In genomic region chr11:107741044-107741823, GRCh38 we compare ENCODE assay signal across 8 cellular contexts. TPM values are rescaled to one million over a fixed set of nuclear protein-coding genes. Genes with fewer than 3 reads are reported as not detected.
DNase-seq lines count a peak whose midpoint lies in the region; ATAC-seq and TF ChIP-seq lines count a peak whose summit lies in the region.

No MANE protein-coding gene starts in this region.

- no peaks in the 10 kb centered on the region for H3K9me3 Mint-ChIP-seq in stimulated activated memory B cell treated with anti-CD40 and anti-IgM and Interleukin-4, amounts not matched to agents 10 μg/mL and 1 μg/mL and 100 μg/mL, for 72 hours

- H3K27me3 Mint-ChIP-seq in stimulated activated memory B cell treated with anti-CD40 and anti-IgM and Interleukin-4, amounts not matched to agents 10 μg/mL and 1 μg/mL and 100 μg/mL, for 72 hours, result peaks cover 63% of the 10 kb centered on the region

- H3K27ac Mint-ChIP-seq in stimulated activated memory B cell treated with anti-CD40 and anti-IgM and Interleukin-4, amounts not matched to agents 10 μg/mL and 1 μg/mL and 100 μg/mL, for 72 hours, result no peak overlapping the region

- H3K4me3 Mint-ChIP-seq in stimulated activated memory B cell treated with anti-CD40 and anti-IgM and Interleukin-4, amounts not matched to agents 10 μg/mL and 1 μg/mL and 100 μg/mL, for 72 hours, result no peak overlapping the region

- H3K36me3 ChIP-seq in Peyer's patch (no peaks in the 10 kb centered on the region), MG63 (no peaks in the 10 kb centered on the region)

- TF ChIP-seq CTCF in Peyer's patch (IDR thresholded peaks at IDR 0.05), result peak in 4 of 6 experiments; percentile 41 to 80 (median 74)
- peak; percentile 86 for TF ChIP-seq CTCF in fibroblast of pulmonary artery (IDR thresholded peaks at IDR 0.05; ENCODE audit: low read length, missing control alignments)

- no peaks in the 10 kb centered on the region for H3K4me1 ChIP-seq in Peyer's patch

- DNase-seq in EL (peak; percentile 21), Peyer's patch (peak in 1 of 3 donors; percentile 50), fibroblast of pulmonary artery (ENCODE audit: low read depth) (peak; percentile 57), MG63 (no peak)
- no peak for DNase-seq in effector CD4-positive, alpha-beta T cell

- no peaks in the 10 kb centered on the region for H3K36me3 Mint-ChIP-seq in stimulated activated memory B cell treated with anti-CD40 and anti-IgM and Interleukin-4, amounts not matched to agents 10 μg/mL and 1 μg/mL and 100 μg/mL, for 72 hours

- ATAC-seq in GM18873 (IDR thresholded peaks at IDR 0.05; ENCODE audit: low FRiP score, unreplicated experiment) (peak; percentile 79), HG03060 (IDR thresholded peaks at IDR 0.05; ENCODE audit: low read depth, unreplicated experiment) (peak; percentile 89)
- peak; percentile 73 for ATAC-seq in stimulated activated memory B cell treated with anti-CD40 and anti-IgM and Interleukin-4, amounts not matched to agents 10 μg/mL and 1 μg/mL and 100 μg/mL, for 72 hours

- H3K27ac ChIP-seq in Peyer's patch, result no peak overlapping the region

- H3K4me3 ChIP-seq in Peyer's patch (no peak overlapping the region), fibroblast of pulmonary artery (replicated peaks; ENCODE audit: low read depth, low read length) (no peak overlapping the region), MG63 (no peak overlapping the region)

- TF ChIP-seq POLR2A in Peyer's patch (IDR thresholded peaks at IDR 0.05), result no peak

- H3K27me3 ChIP-seq in Peyer's patch (no peaks in the 10 kb centered on the region), MG63 (peaks cover under 1% of the 10 kb centered on the region)

- no peaks in the 10 kb centered on the region for H3K4me1 Mint-ChIP-seq in stimulated activated memory B cell treated with anti-CD40 and anti-IgM and Interleukin-4, amounts not matched to agents 10 μg/mL and 1 μg/mL and 100 μg/mL, for 72 hours

- no peaks in the 10 kb centered on the region for H3K9me3 ChIP-seq in Peyer's patch
- H3K9me3 ChIP-seq in MG63, result no peaks in the 10 kb centered on the region

RNA-seq across cellular contexts. Expression of gene SLN, which starts 29.4 kb away (rescaled TPM):
- not detected for total RNA-seq in Peyer's patch
- not detected in 2 replicates for total RNA-seq in MG63 (2014; rRNA removed; shearing (Covaris generic); ENCODE audit: low replicate concordance)

Comparison
In these comparisons a context has a peak if more than half of its experiments do, and no peak if none do; other contexts are left out.
1. DNase-seq: peak in EL (single experiment) and fibroblast of pulmonary artery (single experiment); none in MG63 (single experiment) and effector CD4-positive, alpha-beta T cell (single experiment).
2. Peak in every context shown above with its lines, with median percentiles within 50 percentile points of each other: ATAC-seq.